ENCODE assay signal across 1 cellular context in the genomic region with DNA sequence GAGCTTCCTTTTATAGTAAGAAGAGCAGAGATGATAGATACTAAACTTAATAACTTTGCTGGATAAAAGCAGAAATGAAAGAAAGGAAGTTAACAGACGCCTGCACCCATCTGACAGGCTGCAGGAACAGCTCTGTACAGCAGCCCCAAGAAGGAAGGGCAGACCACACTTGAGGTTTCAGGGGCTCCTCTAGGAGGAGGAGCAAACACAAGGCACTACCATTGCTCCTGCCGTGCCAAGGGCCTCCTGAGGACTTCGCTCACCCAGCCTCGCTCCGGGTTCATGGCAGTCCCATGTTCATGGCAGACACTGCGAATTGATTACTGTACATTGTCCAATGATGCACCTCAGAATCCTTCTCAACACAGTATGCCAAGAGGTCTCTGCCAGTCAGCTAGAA.
TF ChIP-seq lines count a peak whose summit lies in the region.

No MANE protein-coding gene starts in this region.

TF ChIP-seq in HepG2, 621 proteins besides CTCF, POLR2A, EP300 and RAD21 (continued from another document):
- TF ChIP-seq, protein P1, sequence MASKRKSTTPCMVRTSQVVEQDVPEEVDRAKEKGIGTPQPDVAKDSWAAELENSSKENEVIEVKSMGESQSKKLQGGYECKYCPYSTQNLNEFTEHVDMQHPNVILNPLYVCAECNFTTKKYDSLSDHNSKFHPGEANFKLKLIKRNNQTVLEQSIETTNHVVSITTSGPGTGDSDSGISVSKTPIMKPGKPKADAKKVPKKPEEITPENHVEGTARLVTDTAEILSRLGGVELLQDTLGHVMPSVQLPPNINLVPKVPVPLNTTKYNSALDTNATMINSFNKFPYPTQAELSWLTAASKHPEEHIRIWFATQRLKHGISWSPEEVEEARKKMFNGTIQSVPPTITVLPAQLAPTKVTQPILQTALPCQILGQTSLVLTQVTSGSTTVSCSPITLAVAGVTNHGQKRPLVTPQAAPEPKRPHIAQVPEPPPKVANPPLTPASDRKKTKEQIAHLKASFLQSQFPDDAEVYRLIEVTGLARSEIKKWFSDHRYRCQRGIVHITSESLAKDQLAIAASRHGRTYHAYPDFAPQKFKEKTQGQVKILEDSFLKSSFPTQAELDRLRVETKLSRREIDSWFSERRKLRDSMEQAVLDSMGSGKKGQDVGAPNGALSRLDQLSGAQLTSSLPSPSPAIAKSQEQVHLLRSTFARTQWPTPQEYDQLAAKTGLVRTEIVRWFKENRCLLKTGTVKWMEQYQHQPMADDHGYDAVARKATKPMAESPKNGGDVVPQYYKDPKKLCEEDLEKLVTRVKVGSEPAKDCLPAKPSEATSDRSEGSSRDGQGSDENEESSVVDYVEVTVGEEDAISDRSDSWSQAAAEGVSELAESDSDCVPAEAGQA (IDR thresholded peaks at IDR 0.05; ENCODE audit: low read depth) = no peak
- TF ChIP-seq, protein P1 (CRISPR knock-in tag; IDR thresholded peaks at IDR 0.05; ENCODE audit: borderline replicate concordance) = no peak
- TF ChIP-seq CREB1 (IDR thresholded peaks at IDR 0.05) (no peak), CREB1 (CRISPR knock-in tag; IDR thresholded peaks at IDR 0.05) (no peak), RFX5 (IDR thresholded peaks at IDR 0.05; ENCODE audit: low read depth, low read length) (no peak)
- TF ChIP-seq, protein P2, sequence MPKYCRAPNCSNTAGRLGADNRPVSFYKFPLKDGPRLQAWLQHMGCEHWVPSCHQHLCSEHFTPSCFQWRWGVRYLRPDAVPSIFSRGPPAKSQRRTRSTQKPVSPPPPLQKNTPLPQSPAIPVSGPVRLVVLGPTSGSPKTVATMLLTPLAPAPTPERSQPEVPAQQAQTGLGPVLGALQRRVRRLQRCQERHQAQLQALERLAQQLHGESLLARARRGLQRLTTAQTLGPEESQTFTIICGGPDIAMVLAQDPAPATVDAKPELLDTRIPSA (CRISPR knock-in tag; IDR thresholded peaks at IDR 0.05; ENCODE audit: borderline replicate concordance) = no peak
